23 cellular contexts compared by ENCODE assay signal in genomic region chr1:209154916-209155315, GRCh38.
"Had no signal": no experiment of that assay in that cellular context is flagged by ENCODE, and none has a peak within 500 bp of the region (broad histone marks: within the 10 kb centered on the region; RNA-seq: fewer than 3 reads in every experiment).

No MANE protein-coding gene starts in this region.

- H3K4me3 Mint-ChIP-seq: activated B cell treated with CpG ODN at 0.5 μM for 24 hours; activated CD4-positive, alpha-beta memory T cell treated with anti-CD3 and anti-CD28 coated beads for 36 hours; activated naive CD8-positive, alpha-beta T cell treated with anti-CD3 and anti-CD28 coated beads for 36 hours; activated T-helper 17 cell treated with anti-CD3 and anti-CD28 coated beads, Interleukin-2, amount 50 U/mL, for 72 hours; dendritic cell treated with granulocyte-macrophage colony-stimulating factor and Interleukin-4, amounts not matched to agents 40 ng/mL and 50 ng/mL, for 4 days; nephron progenitor cell; stimulated activated naive CD8-positive, alpha-beta T cell treated with anti-CD3 and anti-CD28 coated beads, Interleukin-15, amount 100 ng/mL, for 72 hours; T-helper 2 cell treated with Interferon-gamma antibody and Interleukin-4, amounts not matched to agents 5 μg/mL and 100 μg/mL, for 36 hours had no signal

- H3K36me3 Mint-ChIP-seq: activated CD4-positive, alpha-beta memory T cell treated with anti-CD3 and anti-CD28 coated beads for 36 hours; activated naive CD8-positive, alpha-beta T cell treated with anti-CD3 and anti-CD28 coated beads for 36 hours had no signal

- H3K36me3 ChIP-seq: cardiac muscle cell, esophagus muscularis mucosa, gastroesophageal sphincter, prostate gland, suprapubic skin, transverse colon, uterus had no signal

- H3K27me3 Mint-ChIP-seq: activated CD4-positive, alpha-beta memory T cell treated with anti-CD3 and anti-CD28 coated beads for 36 hours; activated naive CD8-positive, alpha-beta T cell treated with anti-CD3 and anti-CD28 coated beads for 36 hours; dendritic cell treated with granulocyte-macrophage colony-stimulating factor and Interleukin-4, amounts not matched to agents 40 ng/mL and 50 ng/mL, for 4 days; stimulated activated naive CD8-positive, alpha-beta T cell treated with anti-CD3 and anti-CD28 coated beads, Interleukin-15, amount 100 ng/mL, for 72 hours had no signal

- ATAC-seq: activated T-helper 17 cell treated with anti-CD3 and anti-CD28 coated beads, Interleukin-2, amount 50 U/mL, for 72 hours; gastroesophageal sphincter; right cardiac atrium; stimulated activated naive CD8-positive, alpha-beta T cell treated with anti-CD3 and anti-CD28 coated beads, Interleukin-15, amount 100 ng/mL, for 72 hours had no signal

- H3K4me1 Mint-ChIP-seq: activated B cell treated with CpG ODN at 0.5 μM for 24 hours; activated naive CD8-positive, alpha-beta T cell treated with anti-CD3 and anti-CD28 coated beads for 36 hours; activated T-helper 17 cell treated with anti-CD3 and anti-CD28 coated beads, Interleukin-2, amount 50 U/mL, for 72 hours; stimulated activated naive CD8-positive, alpha-beta T cell treated with anti-CD3 and anti-CD28 coated beads, Interleukin-15, amount 100 ng/mL, for 72 hours had no signal

- H3K9me3 Mint-ChIP-seq: activated B cell treated with CpG ODN at 0.5 μM for 24 hours; activated naive CD8-positive, alpha-beta T cell treated with anti-CD3 and anti-CD28 coated beads for 36 hours; dendritic cell treated with granulocyte-macrophage colony-stimulating factor and Interleukin-4, amounts not matched to agents 40 ng/mL and 50 ng/mL, for 4 days; nephron progenitor cell; stimulated activated naive CD8-positive, alpha-beta T cell treated with anti-CD3 and anti-CD28 coated beads, Interleukin-15, amount 100 ng/mL, for 72 hours; T-helper 2 cell treated with Interferon-gamma antibody and Interleukin-4, amounts not matched to agents 5 μg/mL and 100 μg/mL, for 36 hours had no signal

- DNase-seq: activated B cell treated with CpG ODN at 0.5 μM for 24 hours; activated CD4-positive, alpha-beta memory T cell treated with anti-CD3 and anti-CD28 coated beads for 36 hours; activated CD4-positive, alpha-beta T cell treated with anti-CD3 and anti-CD28 coated beads for 4 hours; activated naive CD4-positive, alpha-beta T cell; activated naive CD8-positive, alpha-beta T cell treated with anti-CD3 and anti-CD28 coated beads for 36 hours; activated T-cell treated with anti-CD3 and anti-CD28 coated beads, Interleukin-2, amount 50 U/mL, for 1 hour; amniotic stem cell; effector CD8-positive, alpha-beta T cell; nephron progenitor cell; right cardiac atrium; stimulated activated CD4-positive, alpha-beta T cell treated with anti-CD3 and anti-CD28 coated beads, Interleukin-4, amount 100 ng/mL, for 1 hour; stimulated activated naive CD8-positive, alpha-beta T cell treated with anti-CD3 and anti-CD28 coated beads, Interleukin-15, amount 100 ng/mL, for 72 hours; transverse colon; uterus had no signal

- H3K4me3 ChIP-seq: cardiac muscle cell, esophagus muscularis mucosa, gastroesophageal sphincter, prostate gland, smooth muscle cell, suprapubic skin, transverse colon, uterus had no signal

- H3K27ac Mint-ChIP-seq: activated B cell treated with CpG ODN at 0.5 μM for 24 hours; activated CD4-positive, alpha-beta memory T cell treated with anti-CD3 and anti-CD28 coated beads for 36 hours; activated naive CD8-positive, alpha-beta T cell treated with anti-CD3 and anti-CD28 coated beads for 36 hours; activated T-helper 17 cell treated with anti-CD3 and anti-CD28 coated beads, Interleukin-2, amount 50 U/mL, for 72 hours; dendritic cell treated with granulocyte-macrophage colony-stimulating factor and Interleukin-4, amounts not matched to agents 40 ng/mL and 50 ng/mL, for 4 days; nephron progenitor cell; stimulated activated naive CD8-positive, alpha-beta T cell treated with anti-CD3 and anti-CD28 coated beads, Interleukin-15, amount 100 ng/mL, for 72 hours; T-helper 2 cell treated with Interferon-gamma antibody and Interleukin-4, amounts not matched to agents 5 μg/mL and 100 μg/mL, for 36 hours had no signal

- H3K27ac ChIP-seq: cardiac muscle cell, esophagus muscularis mucosa, gastroesophageal sphincter, prostate gland, suprapubic skin, transverse colon, uterus had no signal

- H3K9me3 ChIP-seq: esophagus muscularis mucosa, gastroesophageal sphincter, prostate gland, suprapubic skin, transverse colon, uterus had no signal

- H3K27me3 ChIP-seq: cardiac muscle cell, gastroesophageal sphincter, suprapubic skin, transverse colon, uterus had no signal

- H3K4me2 ChIP-seq: smooth muscle cell had no signal

- H3K4me1 ChIP-seq: gastroesophageal sphincter, prostate gland, suprapubic skin, uterus had no signal
